In the genomic region with DNA sequence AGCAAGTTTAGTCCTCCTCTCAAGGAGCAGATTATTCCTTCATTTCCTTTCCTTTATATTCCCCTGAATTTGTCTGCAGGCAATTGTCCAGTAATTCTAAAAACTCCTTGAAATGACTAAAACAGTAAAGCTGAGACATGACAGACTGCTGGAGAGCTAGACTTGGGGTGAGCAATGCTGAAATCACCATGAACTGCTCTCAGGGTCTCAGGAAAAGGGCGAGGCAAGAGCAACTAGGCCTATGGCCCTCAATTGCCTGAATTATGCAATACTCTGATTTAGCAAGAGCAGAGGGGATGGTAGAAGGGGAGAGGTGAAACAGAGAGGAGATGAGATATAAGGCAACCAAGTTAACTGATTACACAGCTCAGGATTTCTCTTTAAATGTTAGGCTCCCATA, we compare ENCODE assay signal across 14 cellular contexts.
A peak's percentile ranks its signal among the peaks of the same experiment; 100 is the strongest.
DNase-seq lines count a peak whose midpoint lies in the region; ATAC-seq and TF ChIP-seq lines count a peak whose summit lies in the region.
"Had no signal": no experiment of that assay in that cellular context is flagged by ENCODE, and none has a peak within 500 bp of the region (broad histone marks: within the 10 kb centered on the region; RNA-seq: fewer than 3 reads in every experiment).

No MANE protein-coding gene starts in this region.

- POLR2A ChIA-PET in activated CD4-positive, alpha-beta memory T cell treated with anti-CD3 and anti-CD28 coated beads, Interleukin-2, amount 10 ng/mL, durations not matched to agents 7 days and 5 days (lab: Charles Lee) = interaction anchor here (1.2 kb wide), 1 partner anchor 12 kb away, joined by 3 read pairs; no protein-coding TSS in a partner anchor

- H3K36me3 Mint-ChIP-seq in activated CD4-positive, alpha-beta memory T cell treated with anti-CD3 and anti-CD28 coated beads, Interleukin-2, amount 10 ng/mL, durations not matched to agents 7 days and 5 days (ENCODE audit: low read depth) = no peaks in the 10 kb centered on the region

- no peak overlapping the region for H3K4me3 ChIP-seq in subcutaneous abdominal adipose tissue (ENCODE audit: low read depth in 1 of 5, low read length in 5 of 5)

- H3K9me3 ChIP-seq in subcutaneous abdominal adipose tissue (ENCODE audit: control insufficient read depth in 5 of 5, low read length in 5 of 5) = no peaks in the 10 kb centered on the region

- no peak overlapping the region for H3K27ac Mint-ChIP-seq in activated CD4-positive, alpha-beta memory T cell treated with anti-CD3 and anti-CD28 coated beads, Interleukin-2, amount 10 ng/mL, durations not matched to agents 7 days and 5 days
- H3K27ac Mint-ChIP-seq: activated CD4-positive, alpha-beta T cell treated with anti-CD3 and anti-CD28 coated beads for 36 hours; activated naive CD4-positive, alpha-beta T cell treated with anti-CD3 and anti-CD28 coated beads for 36 hours; endodermal cell had no signal

- H3K4me1 ChIP-seq in subcutaneous abdominal adipose tissue (ENCODE audit: control insufficient read depth in 5 of 5, insufficient read depth in 5 of 5, low read length in 5 of 5) = peaks cover 3 to 24% (median 22%) of the 10 kb centered on the region in 5 donors

- CTCF ChIA-PET in activated CD4-positive, alpha-beta memory T cell treated with anti-CD3 and anti-CD28 coated beads, Interleukin-2, amount 10 ng/mL, durations not matched to agents 7 days and 5 days (lab: Charles Lee) = no interaction called here

- DNase-seq in DMS 273 (lab: John Stamatoyannopoulos, UW; ENCODE audit: unreplicated experiment) (peak; percentile 14), DMS 273 treated with DMSO at 0.1 percent for 48 hours (lab: John Stamatoyannopoulos, UW) (no peak), fibroblast of the conjunctiva (ENCODE audit: low read depth) (peak; percentile 50)
- DNase-seq in activated CD4-positive, alpha-beta memory T cell treated with anti-CD3 and anti-CD28 coated beads, Interleukin-2, amount 10 ng/mL, durations not matched to agents 7 days and 5 days = no peak
- no peak for DNase-seq in stimulated activated CD4-positive, alpha-beta T cell treated with anti-CD3 and anti-CD28 coated beads, Interleukin-4, amount 100 ng/mL, for 24 hours
- no peak for DNase-seq in stimulated activated CD4-positive, alpha-beta T cell treated with anti-CD3 and anti-CD28 coated beads, Interleukin-1b, Interleukin-23, amount 100 ng/mL, for 48 hours
- DNase-seq: activated CD4-positive, alpha-beta T cell treated with anti-CD3 and anti-CD28 coated beads for 36 hours; activated naive CD4-positive, alpha-beta T cell treated with anti-CD3 and anti-CD28 coated beads for 36 hours; endodermal cell; NCI-H2081 treated with DMSO at 0.1 percent for 48 hours; SHP77 had no signal

- no peaks in the 10 kb centered on the region for H3K4me1 Mint-ChIP-seq in activated CD4-positive, alpha-beta memory T cell treated with anti-CD3 and anti-CD28 coated beads, Interleukin-2, amount 10 ng/mL, durations not matched to agents 7 days and 5 days
- H3K4me1 Mint-ChIP-seq: activated CD4-positive, alpha-beta T cell treated with anti-CD3 and anti-CD28 coated beads for 36 hours had no signal

- H3K9me3 Mint-ChIP-seq in activated CD4-positive, alpha-beta memory T cell treated with anti-CD3 and anti-CD28 coated beads, Interleukin-2, amount 10 ng/mL, durations not matched to agents 7 days and 5 days = no peaks in the 10 kb centered on the region
- H3K9me3 Mint-ChIP-seq: activated naive CD4-positive, alpha-beta T cell treated with anti-CD3 and anti-CD28 coated beads for 36 hours; endodermal cell had no signal

- no peak overlapping the region for H3K9ac ChIP-seq in subcutaneous abdominal adipose tissue (ENCODE audit: low read length in 5 of 5)

- no peaks in the 10 kb centered on the region for H3K36me3 ChIP-seq in subcutaneous abdominal adipose tissue (ENCODE audit: control insufficient read depth in 5 of 5, insufficient read depth in 5 of 5, low read length in 5 of 5)

- H3K27ac ChIP-seq in subcutaneous abdominal adipose tissue (ENCODE audit: low read depth, low read length) = peak overlapping the region; percentile 32
- H3K27ac ChIP-seq: 22Rv1 had no signal

- H3K4me3 Mint-ChIP-seq in activated CD4-positive, alpha-beta memory T cell treated with anti-CD3 and anti-CD28 coated beads, Interleukin-2, amount 10 ng/mL, durations not matched to agents 7 days and 5 days = no peak overlapping the region
- H3K4me3 Mint-ChIP-seq: activated CD4-positive, alpha-beta T cell treated with anti-CD3 and anti-CD28 coated beads for 36 hours; activated naive CD4-positive, alpha-beta T cell treated with anti-CD3 and anti-CD28 coated beads for 36 hours; endodermal cell had no signal

- H3K27me3 Mint-ChIP-seq in activated CD4-positive, alpha-beta memory T cell treated with anti-CD3 and anti-CD28 coated beads, Interleukin-2, amount 10 ng/mL, durations not matched to agents 7 days and 5 days = no peaks in the 10 kb centered on the region
- H3K27me3 Mint-ChIP-seq: activated CD4-positive, alpha-beta T cell treated with anti-CD3 and anti-CD28 coated beads for 36 hours had no signal

- no peaks in the 10 kb centered on the region for H3K27me3 ChIP-seq in subcutaneous abdominal adipose tissue (ENCODE audit: control insufficient read depth in 5 of 5, insufficient read depth in 4 of 5, low read length in 5 of 5)

- peak; percentile 10; the same call in 2 of the 3 replicates for ATAC-seq in SK-N-SH treated with all-trans-retinoic acid at 6 μM for 48 hours
- ATAC-seq: activated CD4-positive, alpha-beta T cell treated with anti-CD3 and anti-CD28 coated beads for 36 hours had no signal

TF ChIP-seq in SK-N-SH treated with all-trans-retinoic acid at 6 μM for 48 hours, 23 proteins besides CTCF, POLR2A, EP300 and RAD21:
- TF ChIP-seq OSR1 (CRISPR knock-in tag; IDR thresholded peaks at IDR 0.05) = no peak
- TF ChIP-seq, protein P1, sequence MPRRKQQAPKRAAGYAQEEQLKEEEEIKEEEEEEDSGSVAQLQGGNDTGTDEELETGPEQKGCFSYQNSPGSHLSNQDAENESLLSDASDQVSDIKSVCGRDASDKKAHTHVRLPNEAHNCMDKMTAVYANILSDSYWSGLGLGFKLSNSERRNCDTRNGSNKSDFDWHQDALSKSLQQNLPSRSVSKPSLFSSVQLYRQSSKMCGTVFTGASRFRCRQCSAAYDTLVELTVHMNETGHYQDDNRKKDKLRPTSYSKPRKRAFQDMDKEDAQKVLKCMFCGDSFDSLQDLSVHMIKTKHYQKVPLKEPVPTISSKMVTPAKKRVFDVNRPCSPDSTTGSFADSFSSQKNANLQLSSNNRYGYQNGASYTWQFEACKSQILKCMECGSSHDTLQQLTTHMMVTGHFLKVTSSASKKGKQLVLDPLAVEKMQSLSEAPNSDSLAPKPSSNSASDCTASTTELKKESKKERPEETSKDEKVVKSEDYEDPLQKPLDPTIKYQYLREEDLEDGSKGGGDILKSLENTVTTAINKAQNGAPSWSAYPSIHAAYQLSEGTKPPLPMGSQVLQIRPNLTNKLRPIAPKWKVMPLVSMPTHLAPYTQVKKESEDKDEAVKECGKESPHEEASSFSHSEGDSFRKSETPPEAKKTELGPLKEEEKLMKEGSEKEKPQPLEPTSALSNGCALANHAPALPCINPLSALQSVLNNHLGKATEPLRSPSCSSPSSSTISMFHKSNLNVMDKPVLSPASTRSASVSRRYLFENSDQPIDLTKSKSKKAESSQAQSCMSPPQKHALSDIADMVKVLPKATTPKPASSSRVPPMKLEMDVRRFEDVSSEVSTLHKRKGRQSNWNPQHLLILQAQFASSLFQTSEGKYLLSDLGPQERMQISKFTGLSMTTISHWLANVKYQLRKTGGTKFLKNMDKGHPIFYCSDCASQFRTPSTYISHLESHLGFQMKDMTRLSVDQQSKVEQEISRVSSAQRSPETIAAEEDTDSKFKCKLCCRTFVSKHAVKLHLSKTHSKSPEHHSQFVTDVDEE (CRISPR knock-in tag; IDR thresholded peaks at IDR 0.05) = no peak
- TF ChIP-seq, protein P2, sequence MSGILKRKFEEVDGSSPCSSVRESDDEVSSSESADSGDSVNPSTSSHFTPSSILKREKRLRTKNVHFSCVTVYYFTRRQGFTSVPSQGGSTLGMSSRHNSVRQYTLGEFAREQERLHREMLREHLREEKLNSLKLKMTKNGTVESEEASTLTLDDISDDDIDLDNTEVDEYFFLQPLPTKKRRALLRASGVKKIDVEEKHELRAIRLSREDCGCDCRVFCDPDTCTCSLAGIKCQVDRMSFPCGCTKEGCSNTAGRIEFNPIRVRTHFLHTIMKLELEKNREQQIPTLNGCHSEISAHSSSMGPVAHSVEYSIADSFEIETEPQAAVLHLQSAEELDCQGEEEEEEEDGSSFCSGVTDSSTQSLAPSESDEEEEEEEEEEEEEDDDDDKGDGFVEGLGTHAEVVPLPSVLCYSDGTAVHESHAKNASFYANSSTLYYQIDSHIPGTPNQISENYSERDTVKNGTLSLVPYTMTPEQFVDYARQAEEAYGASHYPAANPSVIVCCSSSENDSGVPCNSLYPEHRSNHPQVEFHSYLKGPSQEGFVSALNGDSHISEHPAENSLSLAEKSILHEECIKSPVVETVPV (CRISPR knock-in tag; IDR thresholded peaks at IDR 0.05) = no peak
- TF ChIP-seq, protein P3, sequence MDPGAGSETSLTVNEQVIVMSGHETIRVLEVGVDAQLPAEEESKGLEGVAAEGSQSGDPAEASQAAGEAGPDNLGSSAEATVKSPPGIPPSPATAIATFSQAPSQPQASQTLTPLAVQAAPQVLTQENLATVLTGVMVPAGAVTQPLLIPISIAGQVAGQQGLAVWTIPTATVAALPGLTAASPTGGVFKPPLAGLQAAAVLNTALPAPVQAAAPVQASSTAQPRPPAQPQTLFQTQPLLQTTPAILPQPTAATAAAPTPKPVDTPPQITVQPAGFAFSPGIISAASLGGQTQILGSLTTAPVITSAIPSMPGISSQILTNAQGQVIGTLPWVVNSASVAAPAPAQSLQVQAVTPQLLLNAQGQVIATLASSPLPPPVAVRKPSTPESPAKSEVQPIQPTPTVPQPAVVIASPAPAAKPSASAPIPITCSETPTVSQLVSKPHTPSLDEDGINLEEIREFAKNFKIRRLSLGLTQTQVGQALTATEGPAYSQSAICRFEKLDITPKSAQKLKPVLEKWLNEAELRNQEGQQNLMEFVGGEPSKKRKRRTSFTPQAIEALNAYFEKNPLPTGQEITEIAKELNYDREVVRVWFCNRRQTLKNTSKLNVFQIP (CRISPR knock-in tag; IDR thresholded peaks at IDR 0.05; ENCODE audit: borderline replicate concordance, low read depth) = no peak
- TF ChIP-seq ZFP30 (CRISPR knock-in tag; IDR thresholded peaks at IDR 0.05) = no peak
- no peak for TF ChIP-seq GLIS3 (CRISPR knock-in tag; IDR thresholded peaks at IDR 0.05)
- TF ChIP-seq ISL1 (CRISPR knock-in tag; IDR thresholded peaks at IDR 0.05) = peak; percentile 37; the same call in 1 of the 2 replicates

Comparison
In these comparisons a context has a peak if more than half of its experiments do, and no peak if none do; other contexts are left out.
1. DNase-seq: peak in DMS 273 (single experiment) and fibroblast of the conjunctiva (single experiment); none in DMS 273 treated with DMSO at 0.1 percent for 48 hours (single experiment), activated CD4-positive, alpha-beta memory T cell treated with anti-CD3 and anti-CD28 coated beads, Interleukin-2, amount 10 ng/mL, durations not matched to agents 7 days and 5 days (single experiment), stimulated activated CD4-positive, alpha-beta T cell treated with anti-CD3 and anti-CD28 coated beads, Interleukin-4, amount 100 ng/mL, for 24 hours (single experiment) and stimulated activated CD4-positive, alpha-beta T cell treated with anti-CD3 and anti-CD28 coated beads, Interleukin-1b, Interleukin-23, amount 100 ng/mL, for 48 hours (single experiment).